ENCODE assay signal across 8 cellular contexts in the genomic region with DNA sequence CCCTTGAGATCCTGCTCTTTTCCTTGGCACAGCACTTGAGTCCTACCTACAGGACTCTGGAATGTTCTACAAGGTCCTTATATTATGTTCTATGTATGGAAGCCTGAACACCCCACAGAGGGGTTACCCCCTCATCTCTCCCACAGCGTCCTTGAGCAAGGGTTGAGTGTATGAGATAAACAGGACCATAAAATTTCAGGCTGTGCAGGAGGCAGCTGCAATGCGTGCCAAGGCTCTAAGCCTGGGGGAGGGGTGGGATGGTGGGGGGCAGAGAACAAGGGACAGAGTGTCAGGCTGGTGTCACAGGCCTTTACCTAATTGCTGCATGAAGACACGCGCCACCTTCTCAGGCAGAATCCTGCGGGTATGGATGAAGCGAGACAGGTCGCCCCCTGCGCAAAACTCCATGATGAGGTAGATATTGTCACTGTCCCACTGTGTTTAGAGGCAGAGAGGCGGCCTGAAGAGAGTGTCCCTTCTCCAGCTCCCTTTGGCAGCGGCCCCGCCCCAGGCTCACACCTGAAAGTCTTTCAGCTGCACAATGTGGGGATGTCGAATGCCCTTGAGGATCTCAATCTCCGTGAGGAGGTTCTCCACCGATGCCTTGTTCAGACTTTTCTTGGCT. TPM values are rescaled to one million over a fixed set of nuclear protein-coding genes. Genes with fewer than 3 reads are reported as not detected.
DNase-seq lines count a peak whose midpoint lies in the region; ATAC-seq, FAIRE-seq and TF ChIP-seq lines count a peak whose summit lies in the region.

No MANE protein-coding gene starts in this region.

- no peak for DNase-seq in activated naive CD4-positive, alpha-beta T cell treated with anti-CD3 and anti-CD28 coated beads, Interleukin-2, amount 10 ng/mL, durations not matched to agents 7 days and 5 days
- no peak for DNase-seq in activated naive CD4-positive, alpha-beta T cell treated with anti-CD3 and anti-CD28 coated beads, Interleukin-2, amount 50 U/mL, for 16 hours
- no peak for DNase-seq in astrocyte (ENCODE audit: low read depth)
- DNase-seq in right lobe of liver: no peak
- DNase-seq in transverse colon: peak; percentile 44
- DNase-seq in activated effector memory CD4-positive, alpha-beta T cell treated with anti-CD3 and anti-CD28 coated beads, Interleukin-2, amount 50 U/mL, for 16 hours: no peak
- no peak for DNase-seq in NCI-H1092 treated with DMSO at 0.1 percent for 48 hours (lab: John Stamatoyannopoulos, UW)

- H3K9ac ChIP-seq in astrocyte (ENCODE audit: low read length): peak overlapping the region; percentile 78

- CTCF ChIA-PET in activated naive CD4-positive, alpha-beta T cell treated with anti-CD3 and anti-CD28 coated beads, Interleukin-2, amount 10 ng/mL, durations not matched to agents 7 days and 5 days (lab: Charles Lee): interaction anchor here (0.6 to 3.6 kb wide), 10 partner anchors 32 to 100 kb away, joined by 3 to 27 read pairs (median 3); a partner anchor contains a TSS

- TF ChIP-seq EP300 in transverse colon (IDR thresholded peaks at IDR 0.05; ENCODE audit: low read depth): no peak

- peak overlapping the region; percentile 95 for H3K4me3 Mint-ChIP-seq in activated naive CD4-positive, alpha-beta T cell treated with anti-CD3 and anti-CD28 coated beads, Interleukin-2, amount 10 ng/mL, durations not matched to agents 7 days and 5 days
- H3K4me3 Mint-ChIP-seq in astrocyte (ENCODE audit: unreplicated experiment): peak overlapping the region; percentile 91

- ATAC-seq in right lobe of liver (no peak), GM18907 (IDR thresholded peaks at IDR 0.05; ENCODE audit: unreplicated experiment) (no peak)

- no peak overlapping the region for H3K4me3 ChIP-seq in astrocyte (ENCODE audit: insufficient read depth, low read depth, low read length)
- H3K4me3 ChIP-seq in right lobe of liver: peak overlapping the region; percentile 90 to 100 (median 95)
- H3K4me3 ChIP-seq in transverse colon: peak overlapping the region in 3 of 4 donors; percentile 71 to 78 (median 76)

- H3K36me3 Mint-ChIP-seq in activated naive CD4-positive, alpha-beta T cell treated with anti-CD3 and anti-CD28 coated beads, Interleukin-2, amount 10 ng/mL, durations not matched to agents 7 days and 5 days: peaks cover 40% of the 10 kb centered on the region
- H3K36me3 Mint-ChIP-seq in astrocyte (ENCODE audit: low read depth, unreplicated experiment): peaks cover 8% of the 10 kb centered on the region

- H3K4me2 ChIP-seq in astrocyte (ENCODE audit: low read length): peak overlapping the region; percentile 96

- TF ChIP-seq CTCF in astrocyte (IDR thresholded peaks at IDR 0.05; ENCODE audit: insufficient read depth, low read depth, low read length) (no peak), right lobe of liver (IDR thresholded peaks at IDR 0.05) (no peak), transverse colon (IDR thresholded peaks at IDR 0.05) (no peak)

- H3K4me1 Mint-ChIP-seq in activated naive CD4-positive, alpha-beta T cell treated with anti-CD3 and anti-CD28 coated beads, Interleukin-2, amount 10 ng/mL, durations not matched to agents 7 days and 5 days: peaks cover 54% of the 10 kb centered on the region
- no peaks in the 10 kb centered on the region for H3K4me1 Mint-ChIP-seq in astrocyte (ENCODE audit: low read depth, unreplicated experiment)

- H3K27me3 ChIP-seq in astrocyte (ENCODE audit: insufficient read depth, low read length) (no peaks in the 10 kb centered on the region), right lobe of liver (no peaks in the 10 kb centered on the region), transverse colon (no peaks in the 10 kb centered on the region)

- no peaks in the 10 kb centered on the region for H3K9me3 Mint-ChIP-seq in activated naive CD4-positive, alpha-beta T cell treated with anti-CD3 and anti-CD28 coated beads, Interleukin-2, amount 10 ng/mL, durations not matched to agents 7 days and 5 days
- peaks cover 2% of the 10 kb centered on the region for H3K9me3 Mint-ChIP-seq in astrocyte (ENCODE audit: unreplicated experiment)

- peaks cover 12% of the 10 kb centered on the region for H3K4me1 ChIP-seq in astrocyte (ENCODE audit: insufficient read depth, low read length)
- H3K4me1 ChIP-seq in right lobe of liver: peaks cover 0 to 13% (median 5%) of the 10 kb centered on the region in 4 donors
- H3K4me1 ChIP-seq in transverse colon: peaks cover 19 to 30% (median 25%) of the 10 kb centered on the region in 4 donors

- H3K27me3 Mint-ChIP-seq in activated naive CD4-positive, alpha-beta T cell treated with anti-CD3 and anti-CD28 coated beads, Interleukin-2, amount 10 ng/mL, durations not matched to agents 7 days and 5 days: no peaks in the 10 kb centered on the region
- no peaks in the 10 kb centered on the region for H3K27me3 Mint-ChIP-seq in astrocyte (ENCODE audit: low read depth, unreplicated experiment)

- in situ Hi-C loops in transverse colon (cut with MboI; ENCODE audit: low pct_ligation_motif_present in 1 of 4, low pct_unique_long_range_greater_than_20kb in 1 of 4, low sequenced_read_pairs in 3 of 4): no loop called here

- peaks cover 12% of the 10 kb centered on the region for H4K20me1 ChIP-seq in astrocyte (ENCODE audit: insufficient read depth, low read length)

- H3K36me3 ChIP-seq in astrocyte (ENCODE audit: insufficient read depth, low read length): no peaks in the 10 kb centered on the region
- H3K36me3 ChIP-seq in right lobe of liver: peaks cover 0 to 14% (median 0%) of the 10 kb centered on the region in 4 donors
- H3K36me3 ChIP-seq in transverse colon: peaks cover 0 to 7% (median 2%) of the 10 kb centered on the region in 4 donors

- FAIRE-seq in astrocyte (lab: Jason Lieb, UNC): no peak

- H2AFZ ChIP-seq in astrocyte (ENCODE audit: low read depth, low read length): no peak overlapping the region

- H3K79me2 ChIP-seq in astrocyte (ENCODE audit: insufficient read depth, low read length): no peaks in the 10 kb centered on the region

- intact Hi-C loops in right lobe of liver (cut with DNase I) (no loop called here), transverse colon (cut with DNase I; ENCODE audit: low total_unique reads) (loop anchor here (5.0 to 10.0 kb wide), 2 partner anchors 60 to 113 kb away; a partner anchor contains a TSS)

- 100% methylated on average over 1 of the region's 14 CpGs for WGBS in right lobe of liver (ENCODE audit: insufficient coverage, low coverage, low lambda C conversion rate, missing lambda C conversion rate)
- WGBS in transverse colon (ENCODE audit: low coverage in 1 of 2), 2 donors: 49% methylated on average over 14 of the region's 14 CpGs; no CpG with 5 or more reads in 1 of the 2 donors

- TF ChIP-seq POLR2A in right lobe of liver (IDR thresholded peaks at IDR 0.05): no peak
- TF ChIP-seq POLR2A in transverse colon (IDR thresholded peaks at IDR 0.05): no peak

- H3K27ac ChIP-seq in astrocyte (ENCODE audit: low read depth, low read length) (no peak overlapping the region), right lobe of liver (no peak overlapping the region), transverse colon (peak overlapping the region; percentile 87 to 95 (median 92))

- H3K9me3 ChIP-seq in astrocyte (ENCODE audit: insufficient read depth, low read depth, low read length) (no peaks in the 10 kb centered on the region), right lobe of liver (no peaks in the 10 kb centered on the region), transverse colon (no peaks in the 10 kb centered on the region)

- H3K27ac Mint-ChIP-seq in activated naive CD4-positive, alpha-beta T cell treated with anti-CD3 and anti-CD28 coated beads, Interleukin-2, amount 10 ng/mL, durations not matched to agents 7 days and 5 days: peak overlapping the region; percentile 75
- peak overlapping the region; percentile 23 for H3K27ac Mint-ChIP-seq in astrocyte (ENCODE audit: unreplicated experiment)

RNA-seq across cellular contexts. Expression of a gene that starts 1.1 kb away (rescaled TPM):
- total RNA-seq in astrocyte (14.2 and 15.6 TPM in 2 replicates), right lobe of liver (10 to 100 TPM; 19.7 to 25.1 (median 22.1) TPM), transverse colon (100 to 1,000 TPM; 138 to 473 (median 312) TPM)

RNA-seq across cellular contexts. Expression of a gene that starts 15.4 kb away (rescaled TPM):
- total RNA-seq in astrocyte (not detected in 2 replicates), right lobe of liver (not detected), transverse colon (not detected)

RNA-seq across cellular contexts. Expression of a gene that starts 29.2 kb away (rescaled TPM):
- total RNA-seq in astrocyte (0.32 TPM in 1 of 2 replicates, not detected in the other), right lobe of liver (not detected), transverse colon (10 to 100 TPM in 1 of 4 donors, not detected in 3; 20.2 TPM)

RNA-seq across cellular contexts. Expression of a gene that starts 31.3 kb away (rescaled TPM):
- total RNA-seq in astrocyte (56.4 and 58.7 TPM in 2 replicates), right lobe of liver (10 to 100 TPM; 33.9 to 45.9 (median 41.7) TPM), transverse colon (100 to 1,000 TPM; 154 to 234 (median 193) TPM)

RNA-seq across cellular contexts. Expression of a gene that starts 48.0 kb away (rescaled TPM):
- total RNA-seq in astrocyte (25.9 and 29.2 TPM in 2 replicates), right lobe of liver (10 to 100 TPM; 23.5 to 69.7 (median 40.8) TPM), transverse colon (100 to 1,000 TPM in 2 of 4 donors, 10 to 100 TPM in 2; 63.1 to 176 (median 98.4) TPM)

Comparison
In these comparisons a context has a peak if more than half of its experiments do, and no peak if none do; other contexts are left out.
1. H3K27ac ChIP-seq: peak in transverse colon (4 of 4); none in astrocyte (single experiment) and right lobe of liver (0 of 3).